In the genomic region with DNA sequence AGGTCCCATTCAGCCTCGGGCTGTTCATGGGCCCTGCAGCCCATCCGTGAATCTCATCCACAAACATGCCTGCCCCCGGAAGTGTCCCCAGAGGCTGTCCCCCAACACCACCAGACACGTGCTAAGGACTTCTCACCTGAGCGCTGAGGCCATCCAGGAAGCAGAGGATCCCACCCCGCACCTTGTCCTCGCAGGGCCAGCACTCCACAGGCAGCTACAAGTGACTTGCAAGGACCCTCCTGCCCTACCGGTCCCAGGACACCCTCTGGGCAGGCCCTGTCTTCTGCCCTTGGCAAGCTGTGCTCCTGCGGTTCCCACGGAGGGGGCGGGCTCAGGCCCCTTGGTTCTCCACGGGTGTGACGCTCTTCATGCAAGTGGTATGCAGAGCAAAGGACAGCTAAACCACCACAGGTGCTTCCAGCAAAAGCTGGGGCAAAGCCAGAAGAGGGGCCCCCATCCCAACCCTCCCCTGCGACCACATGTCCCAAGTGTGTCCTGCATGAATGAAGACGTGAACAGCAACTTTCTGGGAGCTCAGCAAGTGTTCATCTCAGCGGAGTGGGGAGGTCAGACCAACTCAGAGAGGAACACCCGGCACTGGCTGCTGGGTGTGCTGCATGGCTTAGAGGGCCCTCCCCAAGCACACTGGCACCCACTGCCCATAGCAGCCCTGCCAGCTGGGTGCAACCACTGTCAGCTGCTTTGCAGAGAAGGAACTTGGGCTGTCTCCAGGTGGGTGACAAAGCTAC, we compare ENCODE assay signal across 12 cellular contexts.
"Had no signal": no experiment of that assay in that cellular context is flagged by ENCODE, and none has a peak within 500 bp of the region (broad histone marks: within the 10 kb centered on the region; RNA-seq: fewer than 3 reads in every experiment).

No MANE protein-coding gene starts in this region.

- ATAC-seq: effector memory CD8-positive, alpha-beta T cell; foreskin keratinocyte; stimulated activated naive CD8-positive, alpha-beta T cell treated with anti-CD3 and anti-CD28 coated beads, Interleukin-15, Interleukin-2, amounts not matched to agents 100 U/mL and 50 U/mL, for 24 hours had no signal

- H3K36me3 ChIP-seq: neutrophil, suprapubic skin had no signal

- H3K9me3 ChIP-seq: neutrophil, suprapubic skin had no signal

- H3K27ac ChIP-seq: foreskin keratinocyte, neutrophil, suprapubic skin had no signal

- H3K9me3 Mint-ChIP-seq: activated T-helper 1 cell treated with anti-CD3 and anti-CD28 coated beads, Interleukin-12 subunit alpha, Interleukin-12 subunit beta, Interleukin-2, Interleukin-4 antibody, amounts not matched to agents 30 ng/mL and 10 ng/mL and 1 ng/mL, durations not matched to agents 14 hours and 24 hours and 36 hours; effector memory CD8-positive, alpha-beta T cell had no signal

- DNase-seq: activated CD4-positive, alpha-beta T cell treated with anti-CD3 and anti-CD28 coated beads, Interleukin-2, amount 50 U/mL, for 1 hour; activated naive CD4-positive, alpha-beta T cell treated with Interleukin-2 at 50 U/mL for 16 hours; dermis blood vessel endothelial cell; effector memory CD8-positive, alpha-beta T cell; foreskin keratinocyte; midbrain; stimulated activated naive CD8-positive, alpha-beta T cell treated with anti-CD3 and anti-CD28 coated beads, Interleukin-15, Interleukin-2, amounts not matched to agents 100 U/mL and 50 U/mL, for 24 hours; trophoblast cell had no signal

- H3K27ac Mint-ChIP-seq: activated T-helper 1 cell treated with anti-CD3 and anti-CD28 coated beads, Interleukin-12 subunit alpha, Interleukin-12 subunit beta, Interleukin-2, Interleukin-4 antibody, amounts not matched to agents 30 ng/mL and 10 ng/mL and 1 ng/mL, durations not matched to agents 14 hours and 24 hours and 36 hours had no signal

- H3K4me2 ChIP-seq: smooth muscle cell had no signal

- H3K4me3 ChIP-seq: smooth muscle cell, suprapubic skin had no signal

- H3K4me1 ChIP-seq: foreskin keratinocyte had no signal

- H3K4me3 Mint-ChIP-seq: activated T-helper 1 cell treated with anti-CD3 and anti-CD28 coated beads, Interleukin-12 subunit alpha, Interleukin-12 subunit beta, Interleukin-2, Interleukin-4 antibody, amounts not matched to agents 30 ng/mL and 10 ng/mL and 1 ng/mL, durations not matched to agents 14 hours and 24 hours and 36 hours; effector memory CD8-positive, alpha-beta T cell had no signal
